Comparison of ENCODE assay signal across 9 cellular contexts in the genomic region with DNA sequence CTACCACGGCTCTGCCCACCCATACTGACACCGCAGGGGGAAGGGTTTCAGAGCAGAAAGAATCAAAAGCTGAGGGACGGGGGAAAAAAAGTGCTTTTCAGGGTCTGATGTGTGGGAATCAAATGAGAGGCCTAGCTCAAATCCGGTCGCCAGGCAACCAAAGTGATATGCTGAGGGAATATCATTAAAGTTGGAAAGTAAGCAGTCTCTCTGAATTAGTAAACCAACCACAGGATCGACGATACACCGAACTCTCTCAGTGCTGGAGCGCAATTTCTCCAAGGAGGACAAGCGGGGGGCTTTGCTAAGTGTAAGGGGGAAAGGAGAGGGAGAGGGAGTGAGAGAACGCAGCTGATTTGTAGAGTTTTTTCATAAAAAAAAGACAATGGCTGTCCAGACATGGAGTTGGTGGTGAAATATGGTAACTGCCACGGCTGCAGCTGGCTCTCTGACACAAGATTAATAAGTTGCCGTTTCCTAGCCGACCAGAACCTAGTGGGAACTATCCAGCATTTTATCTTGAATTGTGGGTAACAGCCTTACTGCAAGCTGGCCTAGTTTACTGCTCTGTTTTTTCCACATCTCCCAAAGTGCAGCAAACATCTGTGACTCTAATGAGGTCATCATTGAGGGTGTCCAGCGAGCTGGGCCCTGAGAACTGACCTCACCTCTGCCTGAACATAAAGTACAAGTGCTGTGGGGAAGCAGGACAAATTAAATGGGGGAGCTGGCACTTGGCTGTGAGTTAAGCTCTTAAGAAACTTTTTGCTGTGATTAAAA.
DNase-seq lines count a peak whose midpoint lies in the region; ATAC-seq and TF ChIP-seq lines count a peak whose summit lies in the region.
"Had no signal": no experiment of that assay in that cellular context is flagged by ENCODE, and none has a peak within 500 bp of the region (broad histone marks: within the 10 kb centered on the region; RNA-seq: fewer than 3 reads in every experiment).

No MANE protein-coding gene starts in this region.

- no peak for TF ChIP-seq CTCF in CD14-positive monocyte (IDR thresholded peaks at IDR 0.05)
- no peak for TF ChIP-seq CTCF in foreskin keratinocyte (conservative IDR thresholded peaks at IDR 0.05)

- peaks cover 5% of the 10 kb centered on the region for H3K4me1 Mint-ChIP-seq in CD14-positive monocyte

- H3K4me1 ChIP-seq in foreskin keratinocyte: no peaks in the 10 kb centered on the region

- no peak overlapping the region for H3K4me3 Mint-ChIP-seq in CD14-positive monocyte

- peak; percentile 86 for DNase-seq in Ammon's horn (ENCODE audit: low spot score)
- peak; percentile 54 for DNase-seq in left ventricle myocardium superior
- peak; percentile 33 for DNase-seq in occipital lobe (lab: John Stamatoyannopoulos, UW)
- no peak for DNase-seq in CD14-positive monocyte (ENCODE audit: low spot score)
- DNase-seq in foreskin keratinocyte: no peak
- no peak for DNase-seq in iPS-NIHi11 (ENCODE audit: low spot score)
- DNase-seq in NCI-H146 treated with DMSO at 0.1 percent for 48 hours (lab: John Stamatoyannopoulos, UW; ENCODE audit: unreplicated experiment): no peak
- DNase-seq: NCI-H2107 had no signal

- H3K27ac Mint-ChIP-seq in CD14-positive monocyte: no peak overlapping the region

- H3K27ac ChIP-seq in angular gyrus (ENCODE audit: low read depth, low read length) (peak overlapping the region; percentile 88), foreskin keratinocyte (no peak overlapping the region)

- H3K9me3 Mint-ChIP-seq in CD14-positive monocyte: peaks cover 0 to 4% (median 0%) of the 10 kb centered on the region in 7 donors

- H3K36me3 Mint-ChIP-seq in CD14-positive monocyte: no peaks in the 10 kb centered on the region

- ATAC-seq in left ventricle myocardium superior (peak; percentile 98), foreskin keratinocyte (no peak)

- no peaks in the 10 kb centered on the region for H3K27me3 ChIP-seq in foreskin keratinocyte

- intact Hi-C loops in left ventricle myocardium superior (cut with micrococcal nuclease): no loop called here
- intact Hi-C loops in CD14-positive monocyte (cut with micrococcal nuclease): no loop called here

- H3K27me3 Mint-ChIP-seq in CD14-positive monocyte (ENCODE audit: low read depth in 3 of 3): peaks cover 0 to 3% (median 0%) of the 10 kb centered on the region in 3 donors

Comparison
In these comparisons a context has a peak if more than half of its experiments do, and no peak if none do; other contexts are left out.
1. DNase-seq: peak in Ammon's horn (single experiment), left ventricle myocardium superior (single experiment) and occipital lobe (single experiment); none in CD14-positive monocyte (single experiment), foreskin keratinocyte (0 of 2), iPS-NIHi11 (single experiment) and NCI-H146 treated with DMSO at 0.1 percent for 48 hours (single experiment).